1 cellular context compared by ENCODE assay signal in the genomic region with DNA sequence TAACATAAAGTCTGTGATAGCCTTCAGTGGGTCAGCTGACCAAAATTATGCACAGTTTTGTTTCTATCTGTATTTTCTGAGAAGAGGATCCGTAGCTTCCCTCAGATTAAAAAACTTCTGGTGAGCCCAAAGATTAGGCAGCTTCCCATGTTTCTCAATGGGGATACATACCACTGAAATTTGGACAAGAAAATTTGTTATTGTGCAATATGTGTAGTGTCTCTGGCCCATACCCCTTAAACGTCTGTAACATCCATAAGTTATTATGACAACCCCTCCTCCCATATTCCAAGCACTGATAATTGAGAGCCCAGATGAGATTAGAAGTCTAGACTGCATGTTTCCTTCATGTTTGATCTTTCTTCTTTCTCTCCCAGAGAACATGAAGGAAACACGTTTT.
TF ChIP-seq lines count a peak whose summit lies in the region.

No MANE protein-coding gene starts in this region.

TF ChIP-seq in HepG2, 621 proteins besides CTCF, POLR2A, EP300 and RAD21:
- peak; percentile 62; the same call in 1 of the 2 replicates for TF ChIP-seq CEBPB (IDR thresholded peaks at IDR 0.05; ENCODE audit: borderline replicate concordance, low read depth, low read length)
- TF ChIP-seq DMAP1 (CRISPR knock-in tag; IDR thresholded peaks at IDR 0.05) = no peak
